ENCODE assay signal across 12 cellular contexts in the genomic region with DNA sequence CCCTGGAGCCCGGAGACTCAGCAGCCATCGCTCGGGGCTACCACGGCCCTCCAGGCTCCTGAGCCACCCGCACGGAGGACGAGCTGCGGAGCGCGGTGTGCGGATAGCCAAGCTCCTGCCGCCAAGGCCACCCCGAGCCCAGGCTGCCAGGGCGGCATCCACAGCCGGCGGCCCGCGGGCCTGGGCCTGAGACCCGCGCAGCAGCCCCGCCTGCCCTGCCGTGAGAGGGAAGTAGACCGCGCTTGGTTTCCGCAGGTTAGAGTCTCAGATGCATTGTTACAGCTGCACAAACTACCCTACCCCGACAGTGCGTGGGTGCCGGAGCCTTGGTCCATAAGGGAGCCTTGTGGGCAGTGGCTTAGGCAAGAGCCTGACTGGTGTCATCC.
DNase-seq lines count a peak whose midpoint lies in the region; ATAC-seq and TF ChIP-seq lines count a peak whose summit lies in the region.
"Had no signal": no experiment of that assay in that cellular context is flagged by ENCODE, and none has a peak within 500 bp of the region (broad histone marks: within the 10 kb centered on the region; RNA-seq: fewer than 3 reads in every experiment).

No MANE protein-coding gene starts in this region.

- H3K4me3 Mint-ChIP-seq in MCF 10A (ENCODE audit: unreplicated experiment) (no peak overlapping the region), nephron (peak overlapping the region; percentile 67 to 70 (median 69))
- H3K4me3 Mint-ChIP-seq: memory B cell; T-helper 1 cell treated with Interleukin-12 subunit alpha and Interleukin-12 subunit beta and Interleukin-4 antibody, amounts not matched to agents 30 μg/mL and 1 μg/mL, for 36 hours had no signal

- no peak for DNase-seq in breast epithelium (ENCODE audit: low spot score in 2 of 2)
- no peak for DNase-seq in MCF 10A (ENCODE audit: unreplicated experiment)
- no peak for DNase-seq in uterus
- no peak for DNase-seq in T-helper 1 cell
- no peak for DNase-seq in NCI-H2196 (lab: John Stamatoyannopoulos, UW; ENCODE audit: unreplicated experiment)
- no peak for DNase-seq in GF-D8 (lab: John Stamatoyannopoulos, UW)
- DNase-seq: NCI-H345 had no signal

- H3K36me3 ChIP-seq in breast epithelium (no peaks in the 10 kb centered on the region), uterus (no peaks in the 10 kb centered on the region)

- H3K27me3 ChIP-seq in breast epithelium (no peaks in the 10 kb centered on the region), uterus (no peaks in the 10 kb centered on the region)

- TF ChIP-seq POLR2A in breast epithelium (IDR thresholded peaks at IDR 0.05): no peak
- TF ChIP-seq POLR2A in uterus (IDR thresholded peaks at IDR 0.05): no peak

- H3K27ac ChIP-seq in breast epithelium (peak overlapping the region in 1 of 2 donors; percentile 71), uterus (peak overlapping the region; percentile 45 to 89)
- H3K27ac ChIP-seq: GM23248 had no signal

- H3K27ac Mint-ChIP-seq in MCF 10A (ENCODE audit: low read depth, unreplicated experiment): no peak overlapping the region
- peak overlapping the region in 2 of 3 experiments; percentile 2 to 34 for H3K27ac Mint-ChIP-seq in nephron
- H3K27ac Mint-ChIP-seq: memory B cell; T-helper 1 cell treated with Interleukin-12 subunit alpha and Interleukin-12 subunit beta and Interleukin-4 antibody, amounts not matched to agents 30 μg/mL and 1 μg/mL, for 36 hours had no signal

- no peaks in the 10 kb centered on the region for H3K27me3 Mint-ChIP-seq in MCF 10A (ENCODE audit: insufficient read depth, unreplicated experiment)
- H3K27me3 Mint-ChIP-seq in nephron (ENCODE audit: low read depth): no peaks in the 10 kb centered on the region

- BruUV-seq in MCF 10A (replicated peaks; lab: Mats Ljungman, UMichigan): no TSS peak

- POLR2A ChIA-PET in MCF 10A (lab: Yijun Ruan, JAX): no interaction called here

- H3K9me3 ChIP-seq in breast epithelium (no peaks in the 10 kb centered on the region), uterus (no peaks in the 10 kb centered on the region)

- H3K4me3 ChIP-seq in breast epithelium (peak overlapping the region; percentile 51 to 82 (median 55)), uterus (peak overlapping the region; percentile 21 to 47)
- H3K4me3 ChIP-seq: GM23248 had no signal

- no peaks in the 10 kb centered on the region for H3K9me3 Mint-ChIP-seq in MCF 10A (ENCODE audit: unreplicated experiment)
- H3K9me3 Mint-ChIP-seq in nephron: no peaks in the 10 kb centered on the region
- H3K9me3 Mint-ChIP-seq: T-helper 1 cell treated with Interleukin-12 subunit alpha and Interleukin-12 subunit beta and Interleukin-4 antibody, amounts not matched to agents 30 μg/mL and 1 μg/mL, for 36 hours had no signal

- CTCF ChIA-PET in MCF 10A (lab: Yijun Ruan, JAX): no interaction called here

- H3K4me1 Mint-ChIP-seq in MCF 10A (ENCODE audit: insufficient read depth, unreplicated experiment) (no peaks in the 10 kb centered on the region), nephron (peaks cover 15% of the 10 kb centered on the region)

- no peak for TF ChIP-seq CTCF in breast epithelium (IDR thresholded peaks at IDR 0.05)
- TF ChIP-seq CTCF in MCF 10A (IDR thresholded peaks at IDR 0.05; ENCODE audit: unreplicated experiment): no peak
- no peak for TF ChIP-seq CTCF in nephron (IDR thresholded peaks at IDR 0.05; ENCODE audit: unreplicated experiment in 3 of 3)
- TF ChIP-seq CTCF in uterus (IDR thresholded peaks at IDR 0.05): no peak

- peak; percentile 13 for ATAC-seq in esophagus mucosa

- intact Hi-C loops in breast epithelium (cut with DNase I; ENCODE audit: low total_unique reads) (no loop called here), MCF 10A (cut with micrococcal nuclease) (no loop called here), uterus (cut with DNase I; ENCODE audit: low total_unique reads) (no loop called here)

- H3K4me1 ChIP-seq in breast epithelium (no peaks in the 10 kb centered on the region), uterus (no peaks in the 10 kb centered on the region)

- H3K36me3 Mint-ChIP-seq in MCF 10A (ENCODE audit: insufficient read depth, unreplicated experiment): no peaks in the 10 kb centered on the region
- no peaks in the 10 kb centered on the region for H3K36me3 Mint-ChIP-seq in nephron (ENCODE audit: low read depth)
- H3K36me3 Mint-ChIP-seq: memory B cell had no signal
